Comparison of ENCODE assay signal across 8 cellular contexts in the genomic region with DNA sequence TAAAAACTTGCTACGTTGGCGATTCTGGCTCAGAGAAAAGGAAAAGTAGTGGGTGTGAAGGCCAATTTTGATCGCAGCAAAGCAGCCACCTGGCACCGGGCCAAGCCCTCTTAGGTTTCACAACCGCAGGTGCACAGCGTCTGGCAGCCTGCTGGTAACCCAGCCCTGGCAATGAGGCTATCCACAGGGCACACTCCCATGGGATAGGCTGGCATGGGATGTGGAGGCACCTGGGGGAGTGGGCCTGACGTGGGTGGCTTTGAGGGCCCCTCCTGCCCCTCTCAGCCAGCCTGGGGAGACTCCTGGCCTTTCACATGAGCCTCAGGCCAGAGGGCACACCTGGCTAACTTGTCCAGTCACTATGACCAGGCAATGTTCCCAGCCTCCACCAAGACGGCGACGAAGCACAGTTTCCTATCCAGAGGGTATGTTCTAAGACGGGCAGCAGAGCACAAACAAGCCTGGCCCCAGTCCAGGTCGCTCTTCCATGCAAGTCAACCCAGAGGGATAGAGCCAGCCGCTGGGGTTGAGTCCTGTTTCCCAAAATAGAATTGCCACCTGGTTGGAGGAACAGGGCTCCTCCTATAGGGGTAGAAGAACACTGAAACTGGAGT. TPM values are rescaled to one million over a fixed set of nuclear protein-coding genes. Genes with fewer than 3 reads are reported as not detected.
A peak's percentile ranks its signal among the peaks of the same experiment; 100 is the strongest.
DNase-seq lines count a peak whose midpoint lies in the region; ATAC-seq, FAIRE-seq and TF ChIP-seq lines count a peak whose summit lies in the region.

No MANE protein-coding gene starts in this region.

- no TSS peak for BruUV-seq in K562 (replicated peaks; lab: Mats Ljungman, UMichigan)

- peaks cover 44% of the 10 kb centered on the region for H3K79me2 ChIP-seq in K562 (ENCODE audit: control insufficient read depth, insufficient read depth, low read length)

- no peak overlapping the region for H2AFZ ChIP-seq in K562 (ENCODE audit: low read depth, low read length)

- intact Hi-C loops in K562 (cut with micrococcal nuclease), result no loop called here
- intact Hi-C loops in pancreas (cut with DNase I), result loop anchor here in 2 of 3 donors (10.0 kb wide), 2 partner anchors 76 to 136 kb away; no protein-coding TSS in a partner anchor

- TF ChIP-seq CTCF in K562 (IDR thresholded peaks at IDR 0.05 in 2 of 3, conservative IDR thresholded peaks at IDR 0.05 in 1 of 3; ENCODE audit: insufficient read depth in 2 of 3, low read depth in 1 of 3, low read length in 3 of 3), result no peak
- TF ChIP-seq CTCF in pancreas (IDR thresholded peaks at IDR 0.05), result no peak

- in situ Hi-C loops in K562 (cut with MboI), result no loop called here

- no peak overlapping the region for H3K4me2 ChIP-seq in K562 (ENCODE audit: insufficient read depth, low read length)

- peaks cover 30 to 39% of the 10 kb centered on the region in 2 experiments for H3K4me1 ChIP-seq in K562 (replicated peaks in 1 of 2; ENCODE audit: control insufficient read depth in 2 of 2, insufficient read depth in 2 of 2, low read length in 2 of 2)
- peaks cover 6 to 11% (median 10%) of the 10 kb centered on the region in 3 donors for H3K4me1 ChIP-seq in pancreas

- H3K36me3 ChIP-seq in K562 (ENCODE audit: control insufficient read depth, insufficient read depth, low read length) (peaks cover 76% of the 10 kb centered on the region), pancreas (no peaks in the 10 kb centered on the region)

- POLR2A ChIA-PET in K562 (lab: Yijun Ruan, JAX), result no interaction called here

- no peak for TF ChIP-seq EP300 in K562 (IDR thresholded peaks at IDR 0.05; ENCODE audit: low read length)

- ATAC-seq in GM18505 (IDR thresholded peaks at IDR 0.05; ENCODE audit: unreplicated experiment), result peak; percentile 45
- ATAC-seq in HG03378 (IDR thresholded peaks at IDR 0.05; ENCODE audit: unreplicated experiment), result peak; percentile 52
- ATAC-seq in K562, result no peak
- ATAC-seq in pancreas, result peak; percentile 85 to 90 (median 88)

- H3K9me3 ChIP-seq in K562 (replicated peaks; ENCODE audit: control insufficient read depth, insufficient read depth, low read depth, low read length) (no peaks in the 10 kb centered on the region), pancreas (no peaks in the 10 kb centered on the region)

- H3K9me1 ChIP-seq in K562 (ENCODE audit: control insufficient read depth, insufficient read depth, low read length), result no peaks in the 10 kb centered on the region

- WGBS in K562 (ENCODE audit: insufficient coverage, low coverage, missing lambda C conversion rate), result 71% methylated on average over 13 of the region's 13 CpGs
- WGBS in pancreas, 2 donors, result 12 to 14% methylated on average over 12 to 13 of the region's 13 CpGs

- H3K9ac ChIP-seq in K562 (ENCODE audit: insufficient read depth in 1 of 2, low read depth in 2 of 2, low read length in 2 of 2), result peak overlapping the region in 1 of 2 experiments; percentile 70; a peak in 2 of 4 replicates

- no peaks in the 10 kb centered on the region for H4K20me1 ChIP-seq in K562 (replicated peaks; ENCODE audit: control insufficient read depth, insufficient read depth, low read length)

- CTCF ChIA-PET in K562 (lab: Yijun Ruan, JAX; ENCODE audit: low intra/inter-chr PET ratio), result no interaction called here

- TF ChIP-seq POLR2A in GM18505 (IDR thresholded peaks at IDR 0.05; ENCODE audit: borderline replicate concordance, extremely low read depth, insufficient read depth, insufficient read length) (no peak), K562 (conservative IDR thresholded peaks at IDR 0.05) (no peak)

- FAIRE-seq in K562 (lab: Jason Lieb, UNC), result no peak
- no peak for FAIRE-seq in pancreas (lab: Jason Lieb, UNC)

- H3K4me3 ChIP-seq in K562, result no peak overlapping the region
- H3K4me3 ChIP-seq in pancreas, result no peak overlapping the region

- peak overlapping the region; percentile 27; the same call in 2 of the 3 replicates for H3K27ac ChIP-seq in K562 (ENCODE audit: extremely low read depth, low read depth, low read length)
- peak overlapping the region; percentile 14 to 79 (median 68) for H3K27ac ChIP-seq in pancreas

- no peaks in the 10 kb centered on the region for H3K27me3 ChIP-seq in K562 (ENCODE audit: control insufficient read depth in 2 of 2, insufficient read depth in 2 of 2, low read length in 2 of 2)
- H3K27me3 ChIP-seq in pancreas, result no peaks in the 10 kb centered on the region

- DNase-seq in NCI-H526 treated with DMSO at 0.1 percent for 48 hours (lab: John Stamatoyannopoulos, UW) (peak; percentile 85), K562 (ENCODE audit: extremely low read depth in 1 of 4, low spot score in 3 of 4) (no peak), pancreas (peak; percentile 88 to 100 (median 94)), AG08396 (ENCODE audit: low spot score) (no peak), T1000 (lab: John Stamatoyannopoulos, UW) (no peak)
- DNase-seq in activated CD4-positive, CD25-positive, alpha-beta regulatory T cell treated with anti-CD3 and anti-CD28 coated beads, Interleukin-2, amount 50 U/mL, for 72 hours, result no peak

- TF ChIP-seq RAD21 in K562 (CRISPR knock-in tag; conservative IDR thresholded peaks at IDR 0.05 in 1 of 2, IDR thresholded peaks at IDR 0.05 in 1 of 2), result no peak

TF ChIP-seq in K562, 482 proteins besides CTCF, POLR2A, EP300 and RAD21 (continues in another document):
- TF ChIP-seq MEF2A (IDR thresholded peaks at IDR 0.05; ENCODE audit: control insufficient read depth, low read depth, low read length), result peak; percentile 85

RNA-seq across cellular contexts. Expression of a gene that starts 19.0 kb away (rescaled TPM):
- total RNA-seq in K562 (2011; cell fraction: chromatin; rRNA removed; ENCODE audit: low replicate concordance), result 57.6 and 73.6 TPM in 2 replicates
- total RNA-seq in K562 (2011; cell fraction: nucleolus; rRNA removed), result 41.8 and 51.0 TPM in 2 replicates
- total RNA-seq in K562 (2011; cell fraction: nucleoplasm; rRNA removed), result 60.6 and 76.3 TPM in 2 replicates
- total RNA-seq in K562 (2014; rRNA removed) (22.6 and 30.0 TPM in 2 replicates), K562 (2014; rRNA removed; fragmentation: Illumina TruSeq; extraction: Trizol) (68.2 and 86.7 TPM in 2 replicates), K562 (2015; rRNA removed; fragmentation: Illumina TruSeq; extraction: Trizol) (54.7 and 55.5 TPM in 2 replicates), K562 (2021) (119 and 121 TPM in 2 replicates), pancreas (10 to 100 TPM; 10.8 to 20.3 (median 11.7) TPM)
- polyA plus RNA-seq in K562 (2011; rRNA removed) (183 and 192 TPM in 2 replicates), K562 (2014; fragmentation: Illumina TruSeq; extraction: Trizol) (140 and 144 TPM in 2 replicates), K562 (2014; fragmentation: Nextera tagmentation; extraction: Ambion mirVana) (10 to 100 TPM; 53.4 to 71.1 TPM), K562 (2014; rRNA removed) (109 and 128 TPM in 2 replicates), pancreas (10 to 100 TPM in 1 of 2 donors, 1 to 10 TPM in 1; 6.2 to 11.4 TPM)
- 228 and 464 TPM in 2 replicates for polyA plus RNA-seq in K562 (2011; cell fraction: cytosol; rRNA removed)
- polyA plus RNA-seq in K562 (2011; cell fraction: nucleus; rRNA removed), result 27.2 and 28.4 TPM in 2 replicates
- 129 and 225 TPM in 2 replicates for polyA plus RNA-seq in K562 (2012)
- polyA minus RNA-seq in K562 (2011; rRNA and poly(A)+ RNA removed), result 176 TPM in 2 replicates
- polyA minus RNA-seq in K562 (2011; cell fraction: cytosol; rRNA and poly(A)+ RNA removed), result 200 and 213 TPM in 2 replicates
- polyA minus RNA-seq in K562 (2011; cell fraction: nucleus; rRNA and poly(A)+ RNA removed), result 23.2 and 39.3 TPM in 2 replicates

RNA-seq across cellular contexts. Expression of a gene that starts 38.6 kb away (rescaled TPM):
- 239 and 473 TPM in 2 replicates for total RNA-seq in K562 (2011; cell fraction: chromatin; rRNA removed; ENCODE audit: low replicate concordance)
- 160 and 181 TPM in 2 replicates for total RNA-seq in K562 (2011; cell fraction: nucleolus; rRNA removed)
- total RNA-seq in K562 (2011; cell fraction: nucleoplasm; rRNA removed), result 271 and 310 TPM in 2 replicates
- total RNA-seq in K562 (2014; rRNA removed) (1,056 and 1,105 TPM in 2 replicates), K562 (2014; rRNA removed; fragmentation: Illumina TruSeq; extraction: Trizol) (1,310 and 1,339 TPM in 2 replicates), K562 (2015; rRNA removed; fragmentation: Illumina TruSeq; extraction: Trizol) (1,290 and 1,307 TPM in 2 replicates), K562 (2021) (782 and 792 TPM in 2 replicates), pancreas (10 to 100 TPM; 33.7 to 75.6 (median 61.7) TPM)
- polyA plus RNA-seq in K562 (2011; rRNA removed) (773 and 1,153 TPM in 2 replicates), K562 (2014; fragmentation: Illumina TruSeq; extraction: Trizol) (1,097 and 1,170 TPM in 2 replicates), K562 (2014; fragmentation: Nextera tagmentation; extraction: Ambion mirVana) (1,000 to 10,000 TPM in 1 of 2 experiments, 100 to 1,000 TPM in 1; 926 to 1,606 TPM), K562 (2014; rRNA removed) (798 and 941 TPM in 2 replicates), pancreas (10 to 100 TPM; 52.2 to 62.0 TPM)
- polyA plus RNA-seq in K562 (2011; cell fraction: cytosol; rRNA removed), result 486 and 691 TPM in 2 replicates
- polyA plus RNA-seq in K562 (2011; cell fraction: nucleus; rRNA removed), result 304 and 417 TPM in 2 replicates
- polyA plus RNA-seq in K562 (2012), result 564 and 1,172 TPM in 2 replicates
- 2,049 and 2,472 TPM in 2 replicates for polyA minus RNA-seq in K562 (2011; rRNA and poly(A)+ RNA removed)
- 548 and 692 TPM in 2 replicates for polyA minus RNA-seq in K562 (2011; cell fraction: cytosol; rRNA and poly(A)+ RNA removed)
- polyA minus RNA-seq in K562 (2011; cell fraction: nucleus; rRNA and poly(A)+ RNA removed), result 155 and 246 TPM in 2 replicates

RNA-seq across cellular contexts. Expression of a gene that starts 39.0 kb away (rescaled TPM):
- total RNA-seq in K562 (2011; cell fraction: chromatin; rRNA removed; ENCODE audit: low replicate concordance), result 63.3 and 105 TPM in 2 replicates
- total RNA-seq in K562 (2011; cell fraction: nucleolus; rRNA removed), result 33.5 and 38.3 TPM in 2 replicates
- 54.5 and 67.1 TPM in 2 replicates for total RNA-seq in K562 (2011; cell fraction: nucleoplasm; rRNA removed)
- total RNA-seq in K562 (2014; rRNA removed) (26.2 and 30.2 TPM in 2 replicates), K562 (2014; rRNA removed; fragmentation: Illumina TruSeq; extraction: Trizol) (44.4 and 46.2 TPM in 2 replicates), K562 (2015; rRNA removed; fragmentation: Illumina TruSeq; extraction: Trizol) (29.5 and 32.4 TPM in 2 replicates), K562 (2021) (29.1 and 32.2 TPM in 2 replicates), pancreas (10 to 100 TPM in 1 of 6 donors, 1 to 10 TPM in 5; 5.7 to 11.8 (median 6.6) TPM)
- polyA plus RNA-seq in K562 (2011; rRNA removed) (32.1 and 46.8 TPM in 2 replicates), K562 (2014; fragmentation: Illumina TruSeq; extraction: Trizol) (36.9 and 41.1 TPM in 2 replicates), K562 (2014; fragmentation: Nextera tagmentation; extraction: Ambion mirVana) (10 to 100 TPM; 36.6 to 40.7 TPM), K562 (2014; rRNA removed) (28.3 and 38.4 TPM in 2 replicates), pancreas (1 to 10 TPM; 6.2 to 8.0 TPM)
- polyA plus RNA-seq in K562 (2011; cell fraction: cytosol; rRNA removed), result 11.9 and 39.5 TPM in 2 replicates
- polyA plus RNA-seq in K562 (2011; cell fraction: nucleus; rRNA removed), result 38.0 and 40.7 TPM in 2 replicates
- polyA plus RNA-seq in K562 (2012), result 22.4 and 28.9 TPM in 2 replicates
- polyA minus RNA-seq in K562 (2011; rRNA and poly(A)+ RNA removed), result 48.5 and 54.2 TPM in 2 replicates
- polyA minus RNA-seq in K562 (2011; cell fraction: cytosol; rRNA and poly(A)+ RNA removed), result 10.5 and 16.6 TPM in 2 replicates
- polyA minus RNA-seq in K562 (2011; cell fraction: nucleus; rRNA and poly(A)+ RNA removed), result 20.2 and 38.1 TPM in 2 replicates

Comparison
In these comparisons a context has a peak if more than half of its experiments do, and no peak if none do; other contexts are left out.
1. DNase-seq: peak in NCI-H526 treated with DMSO at 0.1 percent for 48 hours (single experiment) and pancreas (6 of 6); none in K562 (0 of 4), activated CD4-positive, CD25-positive, alpha-beta regulatory T cell treated with anti-CD3 and anti-CD28 coated beads, Interleukin-2, amount 50 U/mL, for 72 hours (single experiment), AG08396 (single experiment) and T1000 (single experiment).